ENCODE assay signal across 1 cellular context in the genomic region with DNA sequence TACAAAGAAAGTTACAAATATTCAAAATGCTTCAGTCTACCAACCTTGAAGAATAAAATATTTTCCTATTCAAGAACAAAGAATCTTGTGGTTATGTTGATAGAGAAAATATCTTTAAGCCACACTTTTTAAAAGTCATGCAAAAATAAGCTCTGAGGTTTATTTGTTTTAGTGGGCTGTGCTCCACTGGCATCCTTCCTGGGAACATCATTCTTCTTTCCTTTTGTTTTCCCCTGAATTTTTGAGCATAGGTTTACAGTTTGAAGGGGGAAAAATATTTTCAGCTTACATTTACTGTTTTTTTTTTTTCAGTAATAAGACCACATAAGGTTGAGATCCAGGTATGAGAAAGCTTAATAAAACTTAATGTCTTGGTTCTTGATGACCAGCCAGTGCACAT.
TF ChIP-seq lines count a peak whose summit lies in the region.

No MANE protein-coding gene starts in this region.

TF ChIP-seq in H1, 55 proteins besides CTCF, POLR2A, EP300 and RAD21 (continued from another document):
- no peak for TF ChIP-seq BRCA1 (IDR thresholded peaks at IDR 0.05; ENCODE audit: low read depth, low read length)
- no peak for TF ChIP-seq BCL11A (IDR thresholded peaks at IDR 0.05; ENCODE audit: low read depth in 2 of 2, low read length in 2 of 2)
- TF ChIP-seq NANOG (IDR thresholded peaks at IDR 0.05; ENCODE audit: insufficient read depth, low read depth, low read length, poor library complexity, severe bottlenecking) = no peak
- no peak for TF ChIP-seq TCF12 (IDR thresholded peaks at IDR 0.05; ENCODE audit: low read depth, low read length)
- no peak for TF ChIP-seq TEAD4 (IDR thresholded peaks at IDR 0.05; ENCODE audit: low read depth, low read length)
- no peak for TF ChIP-seq CEBPB (IDR thresholded peaks at IDR 0.05; ENCODE audit: low read depth, low read length)
- no peak for TF ChIP-seq RXRA (IDR thresholded peaks at IDR 0.05; ENCODE audit: insufficient read depth, low read depth, low read length)
- TF ChIP-seq KDM4A (IDR thresholded peaks at IDR 0.05; ENCODE audit: low read depth, low read length, severe bottlenecking) = no peak
- TF ChIP-seq ASH2L (IDR thresholded peaks at IDR 0.05; ENCODE audit: low read length) = no peak
- TF ChIP-seq USF2 (IDR thresholded peaks at IDR 0.05; ENCODE audit: low read length) = no peak
- TF ChIP-seq GTF2F1 (IDR thresholded peaks at IDR 0.05; ENCODE audit: borderline replicate concordance, low read depth, low read length) = no peak
- no peak for TF ChIP-seq NRF1 (IDR thresholded peaks at IDR 0.05; ENCODE audit: low read depth, low read length)
